ENCODE assay signal across 2 cellular contexts in genomic region chr2:190973726-190974628, GRCh38.
TF ChIP-seq lines count a peak whose summit lies in the region.

No MANE protein-coding gene starts in this region.

TF ChIP-seq in IMR-90, 13 proteins besides CTCF, POLR2A, EP300 and RAD21:
- TF ChIP-seq NFE2L2 (IDR thresholded peaks at IDR 0.05; ENCODE audit: low read depth, low read length): no peak
- no peak for TF ChIP-seq USF2 (IDR thresholded peaks at IDR 0.05; ENCODE audit: low read depth, low read length)
- TF ChIP-seq RCOR1 (IDR thresholded peaks at IDR 0.05; ENCODE audit: insufficient replicate concordance, low read length): no peak
- TF ChIP-seq MAFK (IDR thresholded peaks at IDR 0.05; ENCODE audit: low read depth, low read length): peak; percentile 54

TF ChIP-seq in GM12878, 131 proteins besides CTCF, POLR2A, EP300 and RAD21:
- no peak for TF ChIP-seq BHLHE40 (IDR thresholded peaks at IDR 0.05; ENCODE audit: borderline replicate concordance in 1 of 2, low read depth in 2 of 2, low read length in 1 of 2)
- TF ChIP-seq POLR2AphosphoS5 (IDR thresholded peaks at IDR 0.05; ENCODE audit: low read length): no peak; the same call in 1 of the 2 replicates
- no peak for TF ChIP-seq SMAD5 (IDR thresholded peaks at IDR 0.05; ENCODE audit: low read depth)
- TF ChIP-seq, protein P1, sequence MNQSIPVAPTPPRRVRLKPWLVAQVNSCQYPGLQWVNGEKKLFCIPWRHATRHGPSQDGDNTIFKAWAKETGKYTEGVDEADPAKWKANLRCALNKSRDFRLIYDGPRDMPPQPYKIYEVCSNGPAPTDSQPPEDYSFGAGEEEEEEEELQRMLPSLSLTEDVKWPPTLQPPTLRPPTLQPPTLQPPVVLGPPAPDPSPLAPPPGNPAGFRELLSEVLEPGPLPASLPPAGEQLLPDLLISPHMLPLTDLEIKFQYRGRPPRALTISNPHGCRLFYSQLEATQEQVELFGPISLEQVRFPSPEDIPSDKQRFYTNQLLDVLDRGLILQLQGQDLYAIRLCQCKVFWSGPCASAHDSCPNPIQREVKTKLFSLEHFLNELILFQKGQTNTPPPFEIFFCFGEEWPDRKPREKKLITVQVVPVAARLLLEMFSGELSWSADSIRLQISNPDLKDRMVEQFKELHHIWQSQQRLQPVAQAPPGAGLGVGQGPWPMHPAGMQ (IDR thresholded peaks at IDR 0.05; ENCODE audit: borderline replicate concordance): no peak
- no peak for TF ChIP-seq ZNF274 (IDR thresholded peaks at IDR 0.05; ENCODE audit: insufficient read depth, insufficient read length)
- no peak for TF ChIP-seq GATAD2B (conservative IDR thresholded peaks at IDR 0.05; ENCODE audit: low read depth)
- no peak for TF ChIP-seq DPF2 (IDR thresholded peaks at IDR 0.05)
- TF ChIP-seq PRDM15 (CRISPR knock-in tag; IDR thresholded peaks at IDR 0.05): no peak
- no peak for TF ChIP-seq IRF4 (IDR thresholded peaks at IDR 0.05; ENCODE audit: low read depth, low read length)
